In genomic region chr2:221096651-221097567, GRCh38 we compare ENCODE assay signal across 23 cellular contexts.
DNase-seq lines count a peak whose midpoint lies in the region; ATAC-seq and TF ChIP-seq lines count a peak whose summit lies in the region.
"Had no signal": no experiment of that assay in that cellular context is flagged by ENCODE, and none has a peak within 500 bp of the region (broad histone marks: within the 10 kb centered on the region; RNA-seq: fewer than 3 reads in every experiment).

No MANE protein-coding gene starts in this region.

- no peak overlapping the region for H4K91ac ChIP-seq in neuronal stem cell (ENCODE audit: low read depth, low read length, poor library complexity)

- peaks cover 19% of the 10 kb centered on the region for H3K4me1 Mint-ChIP-seq in HFFc6 (ENCODE audit: low read depth)
- H3K4me1 Mint-ChIP-seq: IgD-negative memory B cell; naive thymus-derived CD4-positive, alpha-beta T cell had no signal

- ATAC-seq in SK-N-SH treated with all-trans-retinoic acid at 6 μM for 48 hours: peak; percentile 52; the same call in 2 of the 3 replicates
- ATAC-seq: activated CD4-positive, CD25-positive, alpha-beta regulatory T cell treated with anti-CD3 and anti-CD28 coated beads, Interleukin-2, amount 50 U/mL, for 24 hours; naive thymus-derived CD4-positive, alpha-beta T cell had no signal

- no peak overlapping the region for H3K18ac ChIP-seq in neuronal stem cell (ENCODE audit: low read length)

- H4K8ac ChIP-seq in neuronal stem cell (ENCODE audit: low read depth, low read length): no peak overlapping the region

- no peaks in the 10 kb centered on the region; the same call in 1 of the 2 replicates for H3K9me3 Mint-ChIP-seq in HFFc6
- H3K9me3 Mint-ChIP-seq: CD4-positive, alpha-beta T cell; IgD-negative memory B cell; stimulated activated naive CD8-positive, alpha-beta T cell treated with anti-CD3 and anti-CD28 coated beads, Interleukin-15, Interleukin-2, amounts not matched to agents 100 ng/mL and 50 ng/mL, for 24 hours had no signal

- H2AK5ac ChIP-seq in neuronal stem cell (ENCODE audit: low read depth, low read length): no peak overlapping the region

- no peak overlapping the region for H2AFZ ChIP-seq in neuronal stem cell (ENCODE audit: low read length)

- H2BK12ac ChIP-seq in neuronal stem cell (ENCODE audit: low read length): no peak overlapping the region

- H2BK120ac ChIP-seq in neuronal stem cell (ENCODE audit: low read depth, low read length): no peak overlapping the region

- no peaks in the 10 kb centered on the region; the same call in 1 of the 2 replicates for H3K36me3 Mint-ChIP-seq in HFFc6 (ENCODE audit: low read depth)
- H3K36me3 Mint-ChIP-seq: IgD-negative memory B cell; naive thymus-derived CD4-positive, alpha-beta T cell had no signal

- H3K9me3 ChIP-seq in neuronal stem cell (replicated peaks in 1 of 2; ENCODE audit: control insufficient read depth in 2 of 2, insufficient read depth in 1 of 2, low read depth in 1 of 2, low read length in 2 of 2): no peaks in the 10 kb centered on the region
- H3K9me3 ChIP-seq: tibial artery had no signal

- no peak overlapping the region for H3K4ac ChIP-seq in neuronal stem cell (ENCODE audit: low read length)

- TF ChIP-seq CTCF in HFFc6 (IDR thresholded peaks at IDR 0.05): no peak

- H3K4me3 Mint-ChIP-seq in HFFc6: peak overlapping the region; percentile 30; the same call in 1 of the 2 replicates
- H3K4me3 Mint-ChIP-seq: activated T-cell treated with anti-CD3 and anti-CD28 coated beads, Interleukin-2, amount 50 U/mL, for 24 hours; CD4-positive, alpha-beta T cell; IgD-negative memory B cell; naive thymus-derived CD4-positive, alpha-beta T cell; stimulated activated naive CD8-positive, alpha-beta T cell treated with anti-CD3 and anti-CD28 coated beads, Interleukin-15, Interleukin-2, amounts not matched to agents 100 ng/mL and 50 ng/mL, for 24 hours had no signal

- no peak overlapping the region for H2BK5ac ChIP-seq in neuronal stem cell (ENCODE audit: low read length)

- DNase-seq in HFFc6 (no peak), epithelial cell of prostate (ENCODE audit: low read depth, low spot score) (peak; percentile 59), renal cortical epithelial cell (ENCODE audit: low read depth) (peak; percentile 63), hypothalamus (lab: John Stamatoyannopoulos, UW) (no peak), neuronal stem cell (ENCODE audit: low spot score) (no peak)
- no peak for DNase-seq in activated CD8-positive, alpha-beta memory T cell treated with anti-CD3 and anti-CD28 coated beads, Interleukin-2, amount 50 U/mL, for 4 hours
- DNase-seq: activated naive CD4-positive, alpha-beta T cell treated with Interleukin-2 at 50 U/mL for 16 hours; activated T-cell treated with anti-CD3 and anti-CD28 coated beads, Interleukin-2, amount 50 U/mL, for 24 hours; CD4-positive, alpha-beta T cell; cerebellar nuclear complex; effector CD4-positive, alpha-beta T cell; left cardiac atrium; MM.1S; naive thymus-derived CD4-positive, alpha-beta T cell; NCI-H146; NCI-H524 treated with DMSO at 0.1 percent for 48 hours; spleen; stimulated activated CD4-positive, alpha-beta T cell treated with anti-CD3 and anti-CD28 coated beads, Interleukin-4, amount 100 ng/mL, for 4 hours; tibial artery had no signal

- H3K14ac ChIP-seq in neuronal stem cell (ENCODE audit: low read length): no peak overlapping the region

- no peak overlapping the region for H3K23ac ChIP-seq in neuronal stem cell (ENCODE audit: low read depth, low read length, poor library complexity)

- H3K36me3 ChIP-seq in neuronal stem cell (replicated peaks in 1 of 2; ENCODE audit: control insufficient read depth in 2 of 2, insufficient read depth in 2 of 2, low read length in 2 of 2): no peaks in the 10 kb centered on the region
- H3K36me3 ChIP-seq: spleen, tibial artery had no signal

- no peaks in the 10 kb centered on the region for H3K27me3 ChIP-seq in neuronal stem cell (ENCODE audit: control insufficient read depth in 3 of 3, insufficient read depth in 3 of 3, low read depth in 1 of 3, low read length in 3 of 3)
- H3K27me3 ChIP-seq: spleen, tibial artery had no signal

- no peak overlapping the region for H3K27ac Mint-ChIP-seq in HFFc6
- H3K27ac Mint-ChIP-seq: activated T-cell treated with anti-CD3 and anti-CD28 coated beads, Interleukin-2, amount 50 U/mL, for 24 hours; CD4-positive, alpha-beta T cell; IgD-negative memory B cell; naive thymus-derived CD4-positive, alpha-beta T cell; stimulated activated naive CD8-positive, alpha-beta T cell treated with anti-CD3 and anti-CD28 coated beads, Interleukin-15, Interleukin-2, amounts not matched to agents 100 ng/mL and 50 ng/mL, for 24 hours had no signal

- no peaks in the 10 kb centered on the region for H3K79me1 ChIP-seq in neuronal stem cell (ENCODE audit: low read depth, low read length)

- peaks cover 2% of the 10 kb centered on the region; the same call in 1 of the 2 replicates for H3K27me3 Mint-ChIP-seq in HFFc6 (ENCODE audit: insufficient read depth)
- H3K27me3 Mint-ChIP-seq: IgD-negative memory B cell had no signal

- no CpG with 5 or more reads among the region's 11 CpGs for WGBS in neuronal stem cell (ENCODE audit: extremely low coverage in 2 of 2, insufficient read length in 2 of 2, insufficient replicate concordance in 1 of 2), 2 donors

- peaks cover 0 to 9% of the 10 kb centered on the region in 2 donors for H3K4me1 ChIP-seq in neuronal stem cell (ENCODE audit: control insufficient read depth in 2 of 2, insufficient read depth in 1 of 2, low read depth in 1 of 2, low read length in 2 of 2)
- H3K4me1 ChIP-seq: spleen, tibial artery had no signal

- H2BK15ac ChIP-seq in neuronal stem cell (ENCODE audit: low read length): no peak overlapping the region

- H3K9ac ChIP-seq in neuronal stem cell (ENCODE audit: low read depth, low read length, poor library complexity): no peak overlapping the region

- no peak overlapping the region for H3K27ac ChIP-seq in epithelial cell of prostate
- H3K27ac ChIP-seq in neuronal stem cell (replicated peaks; ENCODE audit: low read length): no peak overlapping the region
- H3K27ac ChIP-seq: spleen, tibial artery had no signal

- H3K4me3 ChIP-seq in neuronal stem cell (ENCODE audit: low read length in 2 of 2): no peak overlapping the region
- H3K4me3 ChIP-seq: spleen, tibial artery had no signal

- H3K4me2 ChIP-seq in neuronal stem cell (ENCODE audit: insufficient read depth, low read length, poor library complexity, severe bottlenecking): no peak overlapping the region

TF ChIP-seq in SK-N-SH treated with all-trans-retinoic acid at 6 μM for 48 hours, 23 proteins besides CTCF, POLR2A, EP300 and RAD21:
- TF ChIP-seq, protein P1, sequence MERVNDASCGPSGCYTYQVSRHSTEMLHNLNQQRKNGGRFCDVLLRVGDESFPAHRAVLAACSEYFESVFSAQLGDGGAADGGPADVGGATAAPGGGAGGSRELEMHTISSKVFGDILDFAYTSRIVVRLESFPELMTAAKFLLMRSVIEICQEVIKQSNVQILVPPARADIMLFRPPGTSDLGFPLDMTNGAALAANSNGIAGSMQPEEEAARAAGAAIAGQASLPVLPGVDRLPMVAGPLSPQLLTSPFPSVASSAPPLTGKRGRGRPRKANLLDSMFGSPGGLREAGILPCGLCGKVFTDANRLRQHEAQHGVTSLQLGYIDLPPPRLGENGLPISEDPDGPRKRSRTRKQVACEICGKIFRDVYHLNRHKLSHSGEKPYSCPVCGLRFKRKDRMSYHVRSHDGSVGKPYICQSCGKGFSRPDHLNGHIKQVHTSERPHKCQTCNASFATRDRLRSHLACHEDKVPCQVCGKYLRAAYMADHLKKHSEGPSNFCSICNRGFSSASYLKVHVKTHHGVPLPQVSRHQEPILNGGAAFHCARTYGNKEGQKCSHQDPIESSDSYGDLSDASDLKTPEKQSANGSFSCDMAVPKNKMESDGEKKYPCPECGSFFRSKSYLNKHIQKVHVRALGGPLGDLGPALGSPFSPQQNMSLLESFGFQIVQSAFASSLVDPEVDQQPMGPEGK (CRISPR knock-in tag; IDR thresholded peaks at IDR 0.05; ENCODE audit: borderline replicate concordance): no peak
- TF ChIP-seq ZNF70 (CRISPR knock-in tag; IDR thresholded peaks at IDR 0.05) (no peak), ESRRG (CRISPR knock-in tag; IDR thresholded peaks at IDR 0.05) (no peak), BACH2 (CRISPR knock-in tag; IDR thresholded peaks at IDR 0.05; ENCODE audit: borderline replicate concordance) (no peak), CSDC2 (CRISPR knock-in tag; IDR thresholded peaks at IDR 0.05) (no peak), CREB5 (CRISPR knock-in tag; IDR thresholded peaks at IDR 0.05; ENCODE audit: low read depth) (no peak), ZNF8 (CRISPR knock-in tag; IDR thresholded peaks at IDR 0.05) (no peak), ZFP3 (CRISPR knock-in tag; IDR thresholded peaks at IDR 0.05) (no peak)
- TF ChIP-seq, protein P2, sequence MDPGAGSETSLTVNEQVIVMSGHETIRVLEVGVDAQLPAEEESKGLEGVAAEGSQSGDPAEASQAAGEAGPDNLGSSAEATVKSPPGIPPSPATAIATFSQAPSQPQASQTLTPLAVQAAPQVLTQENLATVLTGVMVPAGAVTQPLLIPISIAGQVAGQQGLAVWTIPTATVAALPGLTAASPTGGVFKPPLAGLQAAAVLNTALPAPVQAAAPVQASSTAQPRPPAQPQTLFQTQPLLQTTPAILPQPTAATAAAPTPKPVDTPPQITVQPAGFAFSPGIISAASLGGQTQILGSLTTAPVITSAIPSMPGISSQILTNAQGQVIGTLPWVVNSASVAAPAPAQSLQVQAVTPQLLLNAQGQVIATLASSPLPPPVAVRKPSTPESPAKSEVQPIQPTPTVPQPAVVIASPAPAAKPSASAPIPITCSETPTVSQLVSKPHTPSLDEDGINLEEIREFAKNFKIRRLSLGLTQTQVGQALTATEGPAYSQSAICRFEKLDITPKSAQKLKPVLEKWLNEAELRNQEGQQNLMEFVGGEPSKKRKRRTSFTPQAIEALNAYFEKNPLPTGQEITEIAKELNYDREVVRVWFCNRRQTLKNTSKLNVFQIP (CRISPR knock-in tag; IDR thresholded peaks at IDR 0.05; ENCODE audit: borderline replicate concordance, low read depth): no peak

Comparison
In these comparisons a context has a peak if more than half of its experiments do, and no peak if none do; other contexts are left out.
1. DNase-seq: peak in epithelial cell of prostate (single experiment) and renal cortical epithelial cell (single experiment); none in HFFc6 (single experiment), hypothalamus (0 of 51), activated CD8-positive, alpha-beta memory T cell treated with anti-CD3 and anti-CD28 coated beads, Interleukin-2, amount 50 U/mL, for 4 hours (single experiment) and neuronal stem cell (single experiment).